15 cellular contexts compared by ENCODE assay signal in the genomic region with DNA sequence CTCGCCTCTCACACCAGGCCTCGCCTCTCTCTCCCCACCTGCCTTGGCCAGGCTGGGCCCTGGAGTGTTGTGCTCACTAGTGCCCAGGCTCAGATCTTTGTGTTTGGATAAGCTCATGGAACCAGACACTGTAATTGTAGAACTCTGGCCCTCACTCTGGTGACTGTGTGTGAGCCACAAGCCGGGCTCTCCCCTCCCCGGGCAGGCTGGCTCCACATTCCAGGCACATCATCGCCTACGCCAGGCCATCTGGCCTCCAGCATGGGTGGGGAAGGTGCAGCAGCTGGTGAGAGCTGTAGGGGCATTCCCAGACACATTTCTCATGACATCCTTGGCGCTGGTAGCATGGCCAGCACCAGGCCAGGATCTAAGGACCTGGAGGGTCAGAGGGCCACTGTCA.
DNase-seq lines count a peak whose midpoint lies in the region; ATAC-seq lines count a peak whose summit lies in the region.
"Had no signal": no experiment of that assay in that cellular context is flagged by ENCODE, and none has a peak within 500 bp of the region (broad histone marks: within the 10 kb centered on the region; RNA-seq: fewer than 3 reads in every experiment).

No MANE protein-coding gene starts in this region.

- no peak for ATAC-seq in stimulated activated naive CD8-positive, alpha-beta T cell treated with anti-CD3 and anti-CD28 coated beads, Interleukin-15, amount 100 ng/mL, for 72 hours
- ATAC-seq: CD8-positive, alpha-beta T cell; sciatic nerve had no signal

- H3K27me3 Mint-ChIP-seq in stimulated activated naive CD8-positive, alpha-beta T cell treated with anti-CD3 and anti-CD28 coated beads, Interleukin-15, amount 100 ng/mL, for 72 hours: no peaks in the 10 kb centered on the region
- H3K27me3 Mint-ChIP-seq: activated T-cell treated with anti-CD3 and anti-CD28 coated beads, Interleukin-2, amount 50 U/mL, for 24 hours had no signal

- no peak overlapping the region for H3K27ac Mint-ChIP-seq in stimulated activated naive CD8-positive, alpha-beta T cell treated with anti-CD3 and anti-CD28 coated beads, Interleukin-15, amount 100 ng/mL, for 72 hours
- H3K27ac Mint-ChIP-seq: activated T-cell treated with anti-CD3 and anti-CD28 coated beads, Interleukin-2, amount 50 U/mL, for 24 hours; CD8-positive, alpha-beta T cell had no signal

- peaks cover 5% of the 10 kb centered on the region for H3K4me1 Mint-ChIP-seq in stimulated activated naive CD8-positive, alpha-beta T cell treated with anti-CD3 and anti-CD28 coated beads, Interleukin-15, amount 100 ng/mL, for 72 hours

- intact Hi-C loops in posterior vena cava (cut with DNase I): no loop called here

- H3K9me3 Mint-ChIP-seq in stimulated activated naive CD8-positive, alpha-beta T cell treated with anti-CD3 and anti-CD28 coated beads, Interleukin-15, amount 100 ng/mL, for 72 hours: no peaks in the 10 kb centered on the region
- H3K9me3 Mint-ChIP-seq: activated T-cell treated with anti-CD3 and anti-CD28 coated beads, Interleukin-2, amount 50 U/mL, for 24 hours; CD8-positive, alpha-beta T cell had no signal

- H3K4me3 Mint-ChIP-seq in stimulated activated naive CD8-positive, alpha-beta T cell treated with anti-CD3 and anti-CD28 coated beads, Interleukin-15, amount 100 ng/mL, for 72 hours: no peak overlapping the region
- H3K4me3 Mint-ChIP-seq: activated T-cell treated with anti-CD3 and anti-CD28 coated beads, Interleukin-2, amount 50 U/mL, for 24 hours; CD8-positive, alpha-beta T cell had no signal

- DNase-seq in COLO668 (lab: John Stamatoyannopoulos, UW; ENCODE audit: unreplicated experiment) (peak; percentile 67), NCI-H446 (lab: John Stamatoyannopoulos, UW) (peak; percentile 49 to 84), fibroblast of gingiva (ENCODE audit: low read depth) (peak; percentile 89), posterior vena cava (ENCODE audit: low spot score) (peak; percentile 74)
- DNase-seq in activated naive CD4-positive, alpha-beta T cell treated with anti-CD3 and anti-CD28 coated beads, Interleukin-2, amount 50 U/mL, for 16 hours: no peak
- DNase-seq in activated CD4-positive, CD25-positive, alpha-beta regulatory T cell (lab: John Stamatoyannopoulos, UW): no peak
- no peak for DNase-seq in activated CD4-positive, alpha-beta T cell treated with anti-CD3 and anti-CD28 coated beads, Interleukin-2, amount 50 U/mL, for 1 hour
- no peak for DNase-seq in stimulated activated naive CD8-positive, alpha-beta T cell treated with anti-CD3 and anti-CD28 coated beads, Interleukin-15, amount 100 ng/mL, for 72 hours
- DNase-seq: activated T-cell treated with anti-CD3 and anti-CD28 coated beads, Interleukin-2, amount 50 U/mL, for 24 hours; CD8-positive, alpha-beta T cell; head of caudate nucleus; midbrain; NCI-H1436; RPMI8226 had no signal

Comparison
In these comparisons a context has a peak if more than half of its experiments do, and no peak if none do; other contexts are left out.
1. DNase-seq: peak in COLO668 (single experiment), NCI-H446 (2 of 2), fibroblast of gingiva (single experiment) and posterior vena cava (single experiment); none in activated naive CD4-positive, alpha-beta T cell treated with anti-CD3 and anti-CD28 coated beads, Interleukin-2, amount 50 U/mL, for 16 hours (single experiment), activated CD4-positive, CD25-positive, alpha-beta regulatory T cell (0 of 4), activated CD4-positive, alpha-beta T cell treated with anti-CD3 and anti-CD28 coated beads, Interleukin-2, amount 50 U/mL, for 1 hour (single experiment) and stimulated activated naive CD8-positive, alpha-beta T cell treated with anti-CD3 and anti-CD28 coated beads, Interleukin-15, amount 100 ng/mL, for 72 hours (0 of 2).